Comparison of ENCODE assay signal across 12 cellular contexts in genomic region chr2:54054271-54054670, GRCh38.
DNase-seq lines count a peak whose midpoint lies in the region; ATAC-seq, FAIRE-seq and TF ChIP-seq lines count a peak whose summit lies in the region.
"Had no signal": no experiment of that assay in that cellular context is flagged by ENCODE, and none has a peak within 500 bp of the region (broad histone marks: within the 10 kb centered on the region; RNA-seq: fewer than 3 reads in every experiment).

No MANE protein-coding gene starts in this region.

- ATAC-seq in HG03045 (IDR thresholded peaks at IDR 0.05; ENCODE audit: unreplicated experiment): peak; percentile 78

- no peak for DNase-seq in breast epithelium (ENCODE audit: low spot score in 2 of 2)
- DNase-seq in MCF 10A (ENCODE audit: unreplicated experiment): no peak
- no peak for DNase-seq in activated T-helper 2 cell treated with anti-CD3 and anti-CD28 coated beads, Interferon-gamma antibody, Interleukin-2, Interleukin-4, amounts not matched to agents 10 μg/mL and 5 μg/mL and 100 μg/mL, durations not matched to agents 14 hours and 24 hours and 36 hours (ENCODE audit: low spot score)
- DNase-seq in HK-2 (ENCODE audit: unreplicated experiment): no peak
- no peak for DNase-seq in NCI-H446 treated with DMSO at 0.1 percent for 48 hours (lab: John Stamatoyannopoulos, UW)
- DNase-seq in D721Med (ENCODE audit: insufficient read length, low spot score): no peak
- no peak for DNase-seq in DMS53 (lab: John Stamatoyannopoulos, UW)
- DNase-seq: BE2C, brain microvascular endothelial cell, SHP77 treated with DMSO at 0.1 percent for 48 hours had no signal

- H3K9me3 Mint-ChIP-seq in MCF 10A (ENCODE audit: unreplicated experiment): no peaks in the 10 kb centered on the region
- H3K9me3 Mint-ChIP-seq in activated T-helper 2 cell treated with anti-CD3 and anti-CD28 coated beads, Interferon-gamma antibody, Interleukin-2, Interleukin-4, amounts not matched to agents 10 μg/mL and 5 μg/mL and 100 μg/mL, durations not matched to agents 14 hours and 24 hours and 36 hours: peaks cover 8% of the 10 kb centered on the region

- no peaks in the 10 kb centered on the region for H3K27me3 ChIP-seq in breast epithelium
- H3K27me3 ChIP-seq: BE2C, brain microvascular endothelial cell had no signal

- no peaks in the 10 kb centered on the region for H3K27me3 Mint-ChIP-seq in MCF 10A (ENCODE audit: insufficient read depth, unreplicated experiment)
- no peaks in the 10 kb centered on the region for H3K27me3 Mint-ChIP-seq in activated T-helper 2 cell treated with anti-CD3 and anti-CD28 coated beads, Interferon-gamma antibody, Interleukin-2, Interleukin-4, amounts not matched to agents 10 μg/mL and 5 μg/mL and 100 μg/mL, durations not matched to agents 14 hours and 24 hours and 36 hours (ENCODE audit: low read depth)

- TF ChIP-seq POLR2A in breast epithelium (IDR thresholded peaks at IDR 0.05): no peak

- H3K36me3 Mint-ChIP-seq in MCF 10A (ENCODE audit: insufficient read depth, unreplicated experiment): peaks cover 4% of the 10 kb centered on the region
- H3K36me3 Mint-ChIP-seq in activated T-helper 2 cell treated with anti-CD3 and anti-CD28 coated beads, Interferon-gamma antibody, Interleukin-2, Interleukin-4, amounts not matched to agents 10 μg/mL and 5 μg/mL and 100 μg/mL, durations not matched to agents 14 hours and 24 hours and 36 hours (ENCODE audit: low read depth): peaks cover 7% of the 10 kb centered on the region

- peak overlapping the region; percentile 8 to 14 for H3K27ac ChIP-seq in breast epithelium
- H3K27ac ChIP-seq: brain microvascular endothelial cell had no signal

- POLR2A ChIA-PET in MCF 10A (lab: Yijun Ruan, JAX): no interaction called here

- CTCF ChIA-PET in MCF 10A (lab: Yijun Ruan, JAX): interaction anchor here (0.6 kb wide), 1 partner anchor 493 kb away, joined by 3 read pairs; no protein-coding TSS in a partner anchor

- no TSS peak for BruUV-seq in MCF 10A (replicated peaks; lab: Mats Ljungman, UMichigan)

- H3K4me3 ChIP-seq in breast epithelium: no peak overlapping the region

- no peak for FAIRE-seq in D721Med (lab: Jason Lieb, UNC)
- FAIRE-seq: keratinocyte had no signal

- TF ChIP-seq CTCF in breast epithelium (IDR thresholded peaks at IDR 0.05) (no peak), MCF 10A (IDR thresholded peaks at IDR 0.05; ENCODE audit: unreplicated experiment) (no peak), D721Med (IDR thresholded peaks at IDR 0.05; ENCODE audit: insufficient read depth, missing control alignments) (no peak)

- intact Hi-C loops in breast epithelium (cut with DNase I; ENCODE audit: low total_unique reads) (no loop called here), MCF 10A (cut with micrococcal nuclease) (no loop called here)
- intact Hi-C loops in activated T-helper 2 cell treated with anti-CD3 and anti-CD28 coated beads, Interferon-gamma antibody, Interleukin-2, Interleukin-4, amounts not matched to agents 10 μg/mL and 5 μg/mL and 100 μg/mL, durations not matched to agents 14 hours and 24 hours and 36 hours (cut with micrococcal nuclease): loop anchor here (1.0 to 2.0 kb wide), 2 partner anchors 13 to 27 kb away; no protein-coding TSS in a partner anchor

- H3K27ac Mint-ChIP-seq in MCF 10A (ENCODE audit: low read depth, unreplicated experiment): no peak overlapping the region
- peak overlapping the region; percentile 21 for H3K27ac Mint-ChIP-seq in activated T-helper 2 cell treated with anti-CD3 and anti-CD28 coated beads, Interferon-gamma antibody, Interleukin-2, Interleukin-4, amounts not matched to agents 10 μg/mL and 5 μg/mL and 100 μg/mL, durations not matched to agents 14 hours and 24 hours and 36 hours

- no peaks in the 10 kb centered on the region for H3K36me3 ChIP-seq in breast epithelium
- H3K36me3 ChIP-seq: BE2C, brain microvascular endothelial cell had no signal

- H3K4me1 ChIP-seq in breast epithelium: no peaks in the 10 kb centered on the region
- H3K4me1 ChIP-seq: BE2C had no signal

- H3K9me3 ChIP-seq in breast epithelium: no peaks in the 10 kb centered on the region
- H3K9me3 ChIP-seq: BE2C had no signal

- H3K4me1 Mint-ChIP-seq in MCF 10A (ENCODE audit: insufficient read depth, unreplicated experiment): peaks cover 6% of the 10 kb centered on the region
- peaks cover 26% of the 10 kb centered on the region for H3K4me1 Mint-ChIP-seq in activated T-helper 2 cell treated with anti-CD3 and anti-CD28 coated beads, Interferon-gamma antibody, Interleukin-2, Interleukin-4, amounts not matched to agents 10 μg/mL and 5 μg/mL and 100 μg/mL, durations not matched to agents 14 hours and 24 hours and 36 hours (ENCODE audit: low read depth)

- no peak overlapping the region for H3K4me3 Mint-ChIP-seq in MCF 10A (ENCODE audit: unreplicated experiment)
- peak overlapping the region; percentile 27 for H3K4me3 Mint-ChIP-seq in activated T-helper 2 cell treated with anti-CD3 and anti-CD28 coated beads, Interferon-gamma antibody, Interleukin-2, Interleukin-4, amounts not matched to agents 10 μg/mL and 5 μg/mL and 100 μg/mL, durations not matched to agents 14 hours and 24 hours and 36 hours (ENCODE audit: low read depth)
